10 cellular contexts compared by ENCODE assay signal in genomic region chrX:147875866-147876596, GRCh38. TPM values are rescaled to one million over a fixed set of nuclear protein-coding genes. Genes with fewer than 3 reads are reported as not detected.
DNase-seq lines count a peak whose midpoint lies in the region; ATAC-seq and TF ChIP-seq lines count a peak whose summit lies in the region.
"Had no signal": no experiment of that assay in that cellular context is flagged by ENCODE, and none has a peak within 500 bp of the region (broad histone marks: within the 10 kb centered on the region; RNA-seq: fewer than 3 reads in every experiment).

No MANE protein-coding gene starts in this region.

- H3K4me2 ChIP-seq in GM23338 = no peak overlapping the region

- TF ChIP-seq CTCF in fibroblast of villous mesenchyme (IDR thresholded peaks at IDR 0.05; ENCODE audit: insufficient read depth, low read depth, low read length) = no peak
- no peak for TF ChIP-seq CTCF in GM23338 (conservative IDR thresholded peaks at IDR 0.05; ENCODE audit: low read depth in 2 of 2)

- DNase-seq in fibroblast of villous mesenchyme (ENCODE audit: low read depth) (peak; percentile 17), GM23338 (ENCODE audit: low spot score) (no peak), medulla oblongata (ENCODE audit: extremely low spot score) (no peak), iPS-NIHi7 (ENCODE audit: extremely low spot score) (no peak)
- DNase-seq in activated effector memory CD4-positive, alpha-beta T cell treated with Interleukin-2 at 50 U/mL for 16 hours = no peak
- DNase-seq: activated T-cell treated with anti-CD3 and anti-CD28 coated beads for 4 hours had no signal

- no peaks in the 10 kb centered on the region for H3K4me1 ChIP-seq in GM23338 (ENCODE audit: insufficient read depth)

- no peaks in the 10 kb centered on the region for H3F3A ChIP-seq in GM23338 (replicated peaks; ENCODE audit: low read depth)

- no peaks in the 10 kb centered on the region for H3K36me3 ChIP-seq in GM23338 (ENCODE audit: insufficient read depth)

- no peak overlapping the region for H3K27ac Mint-ChIP-seq in GM23338
- H3K27ac Mint-ChIP-seq: stimulated activated naive CD8-positive, alpha-beta T cell treated with anti-CD3 and anti-CD28 coated beads, Interleukin-15, Interleukin-2, amounts not matched to agents 100 ng/mL and 50 ng/mL, for 24 hours had no signal

- H3K36me3 Mint-ChIP-seq in GM23338 (ENCODE audit: low read depth) = no peaks in the 10 kb centered on the region

- no peaks in the 10 kb centered on the region for H4K20me1 ChIP-seq in GM23338 (replicated peaks; ENCODE audit: insufficient read depth)

- H3K4me3 Mint-ChIP-seq in GM23338 = no peak overlapping the region
- H3K4me3 Mint-ChIP-seq: stimulated activated naive CD8-positive, alpha-beta T cell treated with anti-CD3 and anti-CD28 coated beads, Interleukin-15, Interleukin-2, amounts not matched to agents 100 ng/mL and 50 ng/mL, for 24 hours had no signal

- ATAC-seq in GM18508 (IDR thresholded peaks at IDR 0.05; ENCODE audit: insufficient read depth, unreplicated experiment) (peak; percentile 95), GM21576 (IDR thresholded peaks at IDR 0.05; ENCODE audit: unreplicated experiment) (peak; percentile 97), HG03442 (IDR thresholded peaks at IDR 0.05; ENCODE audit: unreplicated experiment) (peak; percentile 97), GM23338 (no peak)

- H3K9me2 ChIP-seq in GM23338 (ENCODE audit: insufficient read depth) = no peaks in the 10 kb centered on the region

- peaks cover 3% of the 10 kb centered on the region for H3K9me3 Mint-ChIP-seq in GM23338

- no peaks in the 10 kb centered on the region for H3K27me3 ChIP-seq in GM23338 (ENCODE audit: insufficient read depth)

- H3K79me2 ChIP-seq in GM23338 (replicated peaks; ENCODE audit: insufficient read depth) = no peaks in the 10 kb centered on the region

- H3K4me3 ChIP-seq in fibroblast of villous mesenchyme (ENCODE audit: low read depth, low read length) (no peak overlapping the region), GM23338 (no peak overlapping the region)

- no peaks in the 10 kb centered on the region for H3K27me3 Mint-ChIP-seq in GM23338 (ENCODE audit: insufficient read depth, low read depth, poor library complexity)

- no peaks in the 10 kb centered on the region for H3K4me1 Mint-ChIP-seq in GM23338

- H3K27ac ChIP-seq in GM23338 (ENCODE audit: low read depth) = no peak overlapping the region

- no peak overlapping the region for H2AFZ ChIP-seq in GM23338

TF ChIP-seq in GM23338, 12 proteins besides CTCF, POLR2A, EP300 and RAD21 (continues in another document):
- TF ChIP-seq ZNF462 (CRISPR knock-in tag; IDR thresholded peaks at IDR 0.05) (no peak), NANOG (IDR thresholded peaks at IDR 0.05; ENCODE audit: borderline replicate concordance) (no peak), ZNF331 (CRISPR knock-in tag; IDR thresholded peaks at IDR 0.05; ENCODE audit: low read depth) (no peak), EZH2phosphoT487 (IDR thresholded peaks at IDR 0.05; ENCODE audit: unreplicated experiment) (no peak), POLR2AphosphoS5 (IDR thresholded peaks at IDR 0.05; ENCODE audit: low read depth) (no peak), JUNB (IDR thresholded peaks at IDR 0.05; ENCODE audit: unreplicated experiment) (no peak), CREB1 (CRISPR knock-in tag; IDR thresholded peaks at IDR 0.05; ENCODE audit: low read depth) (no peak), REST (IDR thresholded peaks at IDR 0.05; ENCODE audit: unreplicated experiment) (no peak), ZNF114 (CRISPR knock-in tag; IDR thresholded peaks at IDR 0.05) (no peak), EZH2 (IDR thresholded peaks at IDR 0.05; ENCODE audit: low read depth, unreplicated experiment) (no peak), STAT1 (IDR thresholded peaks at IDR 0.05; ENCODE audit: unreplicated experiment) (no peak)

RNA-seq across cellular contexts. Expression of gene FMR1, which starts 35.7 kb away (rescaled TPM):
- 27.6 and 28.7 TPM in 2 replicates for total RNA-seq in fibroblast of villous mesenchyme
- total RNA-seq in GM23338 (2014; rRNA removed; shearing (Covaris generic)) = 36.5 and 44.3 TPM in 2 replicates
- 13.0 and 17.1 TPM in 2 replicates for polyA plus RNA-seq in GM23338 (2016; fragmentation: Nextera tagmentation; extraction: Ambion mirVana)
